ENCODE assay signal across 25 cellular contexts in genomic region chr3:1805331-1805730, GRCh38.
"Had no signal": no experiment of that assay in that cellular context is flagged by ENCODE, and none has a peak within 500 bp of the region (broad histone marks: within the 10 kb centered on the region; RNA-seq: fewer than 3 reads in every experiment).

No MANE protein-coding gene starts in this region.

- H3K36me3 ChIP-seq: Peyer's patch, SJCRH30 had no signal

- DNase-seq: IMR-90; Karpas-422; KG1; MM.1S; NCI-H1092 treated with DMSO at 0.1 percent for 48 hours; NCI-H1436; NCI-H187; NCI-H2029; NCI-H2081 treated with DMSO at 0.1 percent for 48 hours; NCI-H2171; NCI-H226; NCI-H446; NCI-H510A; NCI-H524 treated with DMSO at 0.1 percent for 48 hours; NCI-H69; NCI-H774; NK-92 treated with Interleukin-12 subunit alpha and Interleukin-12 subunit beta, amount 100 ng/mL, for 24 hours; OCI-M1; PC-9; Peyer's patch; SHP77 treated with DMSO at 0.1 percent for 48 hours; SJCRH30 had no signal

- ATAC-seq: HepG2, Right ventricle myocardium inferior, SK-N-SH treated with all-trans-retinoic acid at 6 μM for 48 hours had no signal

- FAIRE-seq: HepG2 had no signal

- H3K27me3 ChIP-seq: Peyer's patch, SJCRH30 had no signal

- H3K9me3 ChIP-seq: SJCRH30 had no signal

- H3K4me1 ChIP-seq: Peyer's patch, SJCRH30 had no signal

- H3K4me3 ChIP-seq: PC-9, Peyer's patch, SJCRH30 had no signal

- H3K27ac ChIP-seq: PC-9, Peyer's patch, SJCRH30 had no signal
